ENCODE assay signal across 8 cellular contexts in genomic region chr19:12733907-12734214, GRCh38.
A peak's percentile ranks its signal among the peaks of the same experiment; 100 is the strongest.
DNase-seq lines count a peak whose midpoint lies in the region; FAIRE-seq and TF ChIP-seq lines count a peak whose summit lies in the region.

No MANE protein-coding gene starts in this region.

- no peaks in the 10 kb centered on the region for H3F3A ChIP-seq in Loucy (ENCODE audit: low read depth)

- H3K36me3 ChIP-seq in BLaER1: peaks cover 45% of the 10 kb centered on the region
- peaks cover 21% of the 10 kb centered on the region; the same call in 1 of the 2 replicates for H3K36me3 ChIP-seq in Loucy (ENCODE audit: insufficient read depth, low read length)

- no peak for FAIRE-seq in urothelium cell line (lab: Jason Lieb, UNC)

- no peaks in the 10 kb centered on the region for H3K9me3 ChIP-seq in BLaER1
- no peaks in the 10 kb centered on the region for H3K9me3 ChIP-seq in Loucy (ENCODE audit: insufficient read depth, low read depth, low read length)

- peak overlapping the region; percentile 98 for H3K27ac Mint-ChIP-seq in dendritic cell treated with granulocyte-macrophage colony-stimulating factor and Interleukin-4, amounts not matched to agents 40 ng/mL and 50 ng/mL, for 4 days
- peak overlapping the region; percentile 77 for H3K27ac Mint-ChIP-seq in nephron progenitor cell

- no peaks in the 10 kb centered on the region for H3K27me3 Mint-ChIP-seq in dendritic cell treated with granulocyte-macrophage colony-stimulating factor and Interleukin-4, amounts not matched to agents 40 ng/mL and 50 ng/mL, for 4 days
- peaks cover 10% of the 10 kb centered on the region for H3K27me3 Mint-ChIP-seq in nephron progenitor cell (ENCODE audit: low read depth, poor library complexity)

- H3K9me2 ChIP-seq in Loucy (replicated peaks; ENCODE audit: low read depth, low read length): no peaks in the 10 kb centered on the region

- H4K20me1 ChIP-seq in BLaER1: peaks cover 54% of the 10 kb centered on the region
- peaks cover 50% of the 10 kb centered on the region for H4K20me1 ChIP-seq in Loucy (ENCODE audit: insufficient read depth, low read length, poor library complexity, severe bottlenecking)

- H2AFZ ChIP-seq in Loucy (ENCODE audit: low read length): no peak overlapping the region

- H3K4me1 ChIP-seq in BLaER1: peaks cover 73% of the 10 kb centered on the region
- H3K4me1 ChIP-seq in Loucy (ENCODE audit: insufficient read depth, low read length, poor library complexity, severe bottlenecking): peaks cover 33% of the 10 kb centered on the region

- H3K4me1 Mint-ChIP-seq in dendritic cell treated with granulocyte-macrophage colony-stimulating factor and Interleukin-4, amounts not matched to agents 40 ng/mL and 50 ng/mL, for 4 days (ENCODE audit: low read depth): peaks cover 65% of the 10 kb centered on the region
- peaks cover 55% of the 10 kb centered on the region for H3K4me1 Mint-ChIP-seq in nephron progenitor cell

- H3K4me2 ChIP-seq in BLaER1: peak overlapping the region; percentile 97
- peak overlapping the region; percentile 94 for H3K4me2 ChIP-seq in Loucy (ENCODE audit: low read depth, low read length, poor library complexity, severe bottlenecking)

- H3K27ac ChIP-seq in BLaER1: peak overlapping the region; percentile 99

- DNase-seq in nephron progenitor cell: no peak
- no peak for DNase-seq in urothelium cell line (ENCODE audit: low spot score)
- no peak for DNase-seq in activated CD8-positive, alpha-beta memory T cell treated with anti-CD3 and anti-CD28 coated beads, Interleukin-2, amount 50 U/mL, for 4 hours
- DNase-seq in DMS114 treated with DMSO at 0.1 percent for 48 hours (lab: John Stamatoyannopoulos, UW; ENCODE audit: unreplicated experiment): no peak
- no peak for DNase-seq in AG20443 (ENCODE audit: low spot score)

- H3K27me3 ChIP-seq in BLaER1: no peaks in the 10 kb centered on the region
- H3K27me3 ChIP-seq in Loucy (ENCODE audit: insufficient read depth, low read length, poor library complexity, severe bottlenecking): peaks cover 6% of the 10 kb centered on the region

- H3K9me3 Mint-ChIP-seq in dendritic cell treated with granulocyte-macrophage colony-stimulating factor and Interleukin-4, amounts not matched to agents 40 ng/mL and 50 ng/mL, for 4 days: no peaks in the 10 kb centered on the region
- no peaks in the 10 kb centered on the region for H3K9me3 Mint-ChIP-seq in nephron progenitor cell

- H3K4me3 ChIP-seq in BLaER1: peak overlapping the region; percentile 87
- peak overlapping the region; percentile 95 for H3K4me3 ChIP-seq in Loucy (ENCODE audit: low read length, poor library complexity, severe bottlenecking)

- peak overlapping the region; percentile 94 for H3K4me3 Mint-ChIP-seq in dendritic cell treated with granulocyte-macrophage colony-stimulating factor and Interleukin-4, amounts not matched to agents 40 ng/mL and 50 ng/mL, for 4 days
- H3K4me3 Mint-ChIP-seq in nephron progenitor cell: peak overlapping the region; percentile 96

- H3K9ac ChIP-seq in BLaER1 (peak overlapping the region; percentile 98), Loucy (ENCODE audit: low read depth, low read length, poor library complexity, severe bottlenecking) (peak overlapping the region; percentile 98)

- intact Hi-C loops in dendritic cell treated with granulocyte-macrophage colony-stimulating factor and Interleukin-4, amounts not matched to agents 40 ng/mL and 50 ng/mL, for 4 days (cut with micrococcal nuclease): loop anchor here (1.0 kb wide), 1 partner anchor 12 kb away; no protein-coding TSS in a partner anchor

- no peak for TF ChIP-seq CTCF in Loucy (conservative IDR thresholded peaks at IDR 0.05; ENCODE audit: low read length)
- TF ChIP-seq CTCF in nephron progenitor cell (IDR thresholded peaks at IDR 0.05): no peak

- H3K36me3 Mint-ChIP-seq in dendritic cell treated with granulocyte-macrophage colony-stimulating factor and Interleukin-4, amounts not matched to agents 40 ng/mL and 50 ng/mL, for 4 days (ENCODE audit: low read depth): peaks cover 73% of the 10 kb centered on the region
- peaks cover 22% of the 10 kb centered on the region for H3K36me3 Mint-ChIP-seq in nephron progenitor cell (ENCODE audit: low read depth)

- peaks cover 70% of the 10 kb centered on the region for H3K79me2 ChIP-seq in Loucy (ENCODE audit: insufficient read depth, low read length)
